1 cellular context compared by ENCODE assay signal in genomic region chr1:64515427-64515826, GRCh38.
A peak's percentile ranks its signal among the peaks of the same experiment; 100 is the strongest.
TF ChIP-seq lines count a peak whose summit lies in the region.

No MANE protein-coding gene starts in this region.

TF ChIP-seq in H1, 55 proteins besides CTCF, POLR2A, EP300 and RAD21:
- no peak for TF ChIP-seq MAFK (IDR thresholded peaks at IDR 0.05; ENCODE audit: low read depth, low read length)
- TF ChIP-seq FOSL1 (IDR thresholded peaks at IDR 0.05; ENCODE audit: insufficient read depth, low read depth, low read length) = no peak
- no peak for TF ChIP-seq SIX5 (IDR thresholded peaks at IDR 0.05; ENCODE audit: low read depth, low read length)
- TF ChIP-seq CBX5 (IDR thresholded peaks at IDR 0.05; ENCODE audit: low read depth, low read length) = no peak
- peak; percentile 70 for TF ChIP-seq CEBPB (IDR thresholded peaks at IDR 0.05; ENCODE audit: low read depth, low read length)
- TF ChIP-seq BRCA1 (IDR thresholded peaks at IDR 0.05; ENCODE audit: low read depth, low read length) = no peak
- no peak for TF ChIP-seq HDAC2 (IDR thresholded peaks at IDR 0.05; ENCODE audit: borderline replicate concordance in 1 of 2, low read depth in 2 of 2, low read length in 2 of 2)
